ENCODE assay signal across 17 cellular contexts in genomic region chr5:109945097-109945678, GRCh38.
A peak's percentile ranks its signal among the peaks of the same experiment; 100 is the strongest.
DNase-seq lines count a peak whose midpoint lies in the region; ATAC-seq and TF ChIP-seq lines count a peak whose summit lies in the region.
"Had no signal": no experiment of that assay in that cellular context is flagged by ENCODE, and none has a peak within 500 bp of the region (broad histone marks: within the 10 kb centered on the region; RNA-seq: fewer than 3 reads in every experiment).

No MANE protein-coding gene starts in this region.

- peak overlapping the region; percentile 25 for H3K27ac Mint-ChIP-seq in activated naive CD8-positive, alpha-beta T cell treated with anti-CD3 and anti-CD28 coated beads, Interleukin-2, amount 50 U/mL, for 24 hours
- no peak overlapping the region for H3K27ac Mint-ChIP-seq in endodermal cell
- H3K27ac Mint-ChIP-seq: B cell; dendritic cell treated with granulocyte-macrophage colony-stimulating factor and Interleukin-4, amounts not matched to agents 40 ng/mL and 50 ng/mL, for 4 days had no signal

- H3K4me3 ChIP-seq in endodermal cell (ENCODE audit: low read length) = no peak overlapping the region
- H3K4me3 ChIP-seq: gastrocnemius medialis, lung, ovary had no signal

- peak; percentile 38 for DNase-seq in stimulated activated CD4-positive, alpha-beta T cell treated with anti-CD3 and anti-CD28 coated beads, Interleukin-1b, Interleukin-23, amount 100 ng/mL, for 48 hours
- DNase-seq in stimulated activated CD4-positive, alpha-beta T cell treated with anti-CD3 and anti-CD28 coated beads, Interleukin-4, amount 100 ng/mL, for 4 hours = no peak
- peak; percentile 13 for DNase-seq in activated naive CD8-positive, alpha-beta T cell treated with anti-CD3 and anti-CD28 coated beads, Interleukin-2, amount 50 U/mL, for 24 hours
- no peak for DNase-seq in left colon
- DNase-seq in endodermal cell = no peak
- no peak for DNase-seq in NCI-H526 (lab: John Stamatoyannopoulos, UW)
- DNase-seq: activated gamma-delta T cell; gastrocnemius medialis; IMR-90; NCI-H345; ovary; stimulated activated CD4-positive, alpha-beta T cell treated with anti-CD3 and anti-CD28 coated beads, Interleukin-2, amount 100 ng/mL, for 24 hours had no signal

- H3K27me3 Mint-ChIP-seq in activated naive CD8-positive, alpha-beta T cell treated with anti-CD3 and anti-CD28 coated beads, Interleukin-2, amount 50 U/mL, for 24 hours = no peaks in the 10 kb centered on the region
- peaks cover 23% of the 10 kb centered on the region for H3K27me3 Mint-ChIP-seq in endodermal cell (ENCODE audit: insufficient read depth)

- H3K9ac ChIP-seq in endodermal cell (ENCODE audit: extremely low read depth, low read length, poor library complexity, severe bottlenecking) = no peak overlapping the region

- H3K4me1 Mint-ChIP-seq in activated naive CD8-positive, alpha-beta T cell treated with anti-CD3 and anti-CD28 coated beads, Interleukin-2, amount 50 U/mL, for 24 hours = peaks cover 21% of the 10 kb centered on the region
- H3K4me1 Mint-ChIP-seq in endodermal cell = peaks cover 4% of the 10 kb centered on the region
- H3K4me1 Mint-ChIP-seq: B cell had no signal

- H3K27me3 ChIP-seq in endodermal cell (ENCODE audit: control insufficient read depth, insufficient read depth, low read length, poor library complexity, severe bottlenecking) = peaks cover 20% of the 10 kb centered on the region
- H3K27me3 ChIP-seq: gastrocnemius medialis, ovary had no signal

- peaks cover 5% of the 10 kb centered on the region for H3K9me3 ChIP-seq in endodermal cell (ENCODE audit: control insufficient read depth, low read length)
- H3K9me3 ChIP-seq: gastrocnemius medialis, ovary had no signal

- WGBS in endodermal cell (ENCODE audit: insufficient coverage in 1 of 2, insufficient read length in 1 of 2), 2 experiments = 83 to 86% methylated on average over 2 to 6 of the region's 6 CpGs

- no peaks in the 10 kb centered on the region for H3K36me3 ChIP-seq in endodermal cell (ENCODE audit: control insufficient read depth, insufficient read depth, low read length)
- H3K36me3 ChIP-seq: gastrocnemius medialis, ovary had no signal

- no peaks in the 10 kb centered on the region for H3K9me3 Mint-ChIP-seq in activated naive CD8-positive, alpha-beta T cell treated with anti-CD3 and anti-CD28 coated beads, Interleukin-2, amount 50 U/mL, for 24 hours
- peaks cover 5% of the 10 kb centered on the region for H3K9me3 Mint-ChIP-seq in endodermal cell
- H3K9me3 Mint-ChIP-seq: dendritic cell treated with granulocyte-macrophage colony-stimulating factor and Interleukin-4, amounts not matched to agents 40 ng/mL and 50 ng/mL, for 4 days had no signal

- TF ChIP-seq CTCF in endodermal cell (conservative IDR thresholded peaks at IDR 0.05) = no peak

- H3K4me3 Mint-ChIP-seq in activated naive CD8-positive, alpha-beta T cell treated with anti-CD3 and anti-CD28 coated beads, Interleukin-2, amount 50 U/mL, for 24 hours = no peak overlapping the region
- H3K4me3 Mint-ChIP-seq in endodermal cell = no peak overlapping the region
- H3K4me3 Mint-ChIP-seq: B cell; dendritic cell treated with granulocyte-macrophage colony-stimulating factor and Interleukin-4, amounts not matched to agents 40 ng/mL and 50 ng/mL, for 4 days had no signal

- intact Hi-C loops in left colon (cut with DNase I, micrococcal nuclease) = no loop called here

- H3K27ac ChIP-seq in endodermal cell (ENCODE audit: low read depth, low read length) = no peak overlapping the region
- H3K27ac ChIP-seq: gastrocnemius medialis, ovary had no signal

- H3K4me1 ChIP-seq in endodermal cell (ENCODE audit: control insufficient read depth, insufficient read depth, low read length) = no peaks in the 10 kb centered on the region
- H3K4me1 ChIP-seq: gastrocnemius medialis had no signal

- ATAC-seq in HG03520 (IDR thresholded peaks at IDR 0.05; ENCODE audit: unreplicated experiment) (peak; percentile 57), left colon (no peak), GM19351 (IDR thresholded peaks at IDR 0.05; ENCODE audit: unreplicated experiment) (no peak)
- ATAC-seq in activated naive CD8-positive, alpha-beta T cell treated with anti-CD3 and anti-CD28 coated beads, Interleukin-2, amount 50 U/mL, for 24 hours = peak; percentile 93
- ATAC-seq: gastrocnemius medialis had no signal

- H3K36me3 Mint-ChIP-seq in activated naive CD8-positive, alpha-beta T cell treated with anti-CD3 and anti-CD28 coated beads, Interleukin-2, amount 50 U/mL, for 24 hours (ENCODE audit: low read depth) = no peaks in the 10 kb centered on the region
- H3K36me3 Mint-ChIP-seq in endodermal cell (ENCODE audit: low read depth) = no peaks in the 10 kb centered on the region

Comparison
In these comparisons a context has a peak if more than half of its experiments do, and no peak if none do; other contexts are left out.
1. DNase-seq: peak in stimulated activated CD4-positive, alpha-beta T cell treated with anti-CD3 and anti-CD28 coated beads, Interleukin-1b, Interleukin-23, amount 100 ng/mL, for 48 hours (single experiment) and activated naive CD8-positive, alpha-beta T cell treated with anti-CD3 and anti-CD28 coated beads, Interleukin-2, amount 50 U/mL, for 24 hours (single experiment); none in stimulated activated CD4-positive, alpha-beta T cell treated with anti-CD3 and anti-CD28 coated beads, Interleukin-4, amount 100 ng/mL, for 4 hours (0 of 2), left colon (0 of 2), endodermal cell (single experiment) and NCI-H526 (0 of 2).
2. ATAC-seq: peak in HG03520 (single experiment) and activated naive CD8-positive, alpha-beta T cell treated with anti-CD3 and anti-CD28 coated beads, Interleukin-2, amount 50 U/mL, for 24 hours (single experiment); none in left colon (single experiment) and GM19351 (single experiment).